Comparison of ENCODE assay signal across 10 cellular contexts in the genomic region with DNA sequence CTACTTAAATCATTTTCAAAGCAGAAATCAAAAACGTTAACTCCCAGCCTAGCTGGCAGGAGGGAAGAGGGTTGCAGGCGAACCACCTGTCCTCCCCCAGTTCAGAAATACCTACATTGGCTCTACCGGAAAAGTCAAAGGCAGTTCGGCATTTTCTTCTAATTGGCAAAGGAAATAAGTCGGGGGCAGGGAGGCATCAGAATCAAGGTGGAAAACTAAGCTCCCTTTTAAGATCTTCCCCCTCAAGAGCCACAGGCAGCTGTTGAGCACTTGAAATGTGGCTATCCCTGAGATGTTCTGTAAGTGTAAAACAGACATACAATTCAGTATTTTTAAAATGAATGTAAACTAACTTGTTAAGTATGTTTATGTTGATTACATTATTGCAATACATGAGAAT. TPM values are rescaled to one million over a fixed set of nuclear protein-coding genes. Genes with fewer than 3 reads are reported as not detected.
DNase-seq lines count a peak whose midpoint lies in the region; ATAC-seq and TF ChIP-seq lines count a peak whose summit lies in the region.
"Had no signal": no experiment of that assay in that cellular context is flagged by ENCODE, and none has a peak within 500 bp of the region (broad histone marks: within the 10 kb centered on the region; RNA-seq: fewer than 3 reads in every experiment).

No MANE protein-coding gene starts in this region.

- DNase-seq in activated T-cell treated with anti-CD3 and anti-CD28 coated beads, Interleukin-2, amount 50 U/mL, for 72 hours: no peak
- no peak for DNase-seq in activated T-cell treated with anti-CD3 and anti-CD28 coated beads, Interleukin-2, amount 50 U/mL, for 1 hour
- DNase-seq in activated B cell treated with CpG ODN at 0.5 μM for 24 hours (no peak), superior temporal gyrus (ENCODE audit: extremely low spot score) (peak; percentile 55), DMS79 (lab: John Stamatoyannopoulos, UW) (no peak)
- DNase-seq in activated effector memory CD4-positive, alpha-beta T cell treated with anti-CD3 and anti-CD28 coated beads, Interleukin-2, amount 50 U/mL, for 16 hours: no peak
- no peak for DNase-seq in stimulated activated naive CD4-positive, alpha-beta T cell treated with Interleukin-2 at 50 U/mL for 16 hours (lab: John Stamatoyannopoulos, UW)
- DNase-seq: NCI-H446 had no signal

- no peaks in the 10 kb centered on the region for H3K27me3 ChIP-seq in layer of hippocampus (ENCODE audit: control insufficient read depth, insufficient read depth, low read length)
- H3K27me3 ChIP-seq: ascending aorta had no signal

- no peak for ATAC-seq in activated T-cell treated with anti-CD3 and anti-CD28 coated beads, Interleukin-2, amount 50 U/mL, for 72 hours (replicated peaks in 1 of 2)
- no peak for ATAC-seq in activated B cell treated with CpG ODN at 0.5 μM for 24 hours (ENCODE audit: low read depth)

- no peaks in the 10 kb centered on the region for H3K27me3 Mint-ChIP-seq in activated T-cell treated with anti-CD3 and anti-CD28 coated beads, Interleukin-2, amount 50 U/mL, for 72 hours (ENCODE audit: low read depth)
- H3K27me3 Mint-ChIP-seq in activated B cell treated with CpG ODN at 0.5 μM for 24 hours: no peaks in the 10 kb centered on the region

- CTCF ChIA-PET in activated B cell treated with CpG ODN at 0.5 μM for 24 hours (lab: Charles Lee): interaction anchor here (0.6 to 3.5 kb wide), 8 partner anchors 40 to 215 kb away, joined by 3 to 23 read pairs (median 4); no protein-coding TSS in a partner anchor

- POLR2A ChIA-PET in activated B cell treated with CpG ODN at 0.5 μM for 24 hours (lab: Charles Lee): interaction anchor here (0.6 to 4.8 kb wide), 14 partner anchors 9 to 1062 kb away, joined by 3 to 61 read pairs (median 4); no protein-coding TSS in a partner anchor

- no peak for TF ChIP-seq CTCF in activated B cell treated with CpG ODN at 0.5 μM for 24 hours (IDR thresholded peaks at IDR 0.05)

- H3K4me3 Mint-ChIP-seq in activated T-cell treated with anti-CD3 and anti-CD28 coated beads, Interleukin-2, amount 50 U/mL, for 72 hours: peak overlapping the region; percentile 94 to 96
- peak overlapping the region; percentile 92 for H3K4me3 Mint-ChIP-seq in activated B cell treated with CpG ODN at 0.5 μM for 24 hours

- intact Hi-C loops in activated B cell treated with CpG ODN at 0.5 μM for 24 hours (cut with micrococcal nuclease): loop anchor here (1.0 to 10.0 kb wide), 12 partner anchors 31 to 1755 kb away; a partner anchor contains a TSS

- H3K9me3 Mint-ChIP-seq in activated T-cell treated with anti-CD3 and anti-CD28 coated beads, Interleukin-2, amount 50 U/mL, for 72 hours: no peaks in the 10 kb centered on the region
- no peaks in the 10 kb centered on the region for H3K9me3 Mint-ChIP-seq in activated B cell treated with CpG ODN at 0.5 μM for 24 hours

- peaks cover 52% of the 10 kb centered on the region for H3K4me1 Mint-ChIP-seq in activated T-cell treated with anti-CD3 and anti-CD28 coated beads, Interleukin-2, amount 50 U/mL, for 72 hours (ENCODE audit: low read depth)
- H3K4me1 Mint-ChIP-seq in activated B cell treated with CpG ODN at 0.5 μM for 24 hours: peaks cover 42% of the 10 kb centered on the region

- H3K27ac Mint-ChIP-seq in activated T-cell treated with anti-CD3 and anti-CD28 coated beads, Interleukin-2, amount 50 U/mL, for 72 hours: peak overlapping the region; percentile 93
- peak overlapping the region; percentile 99 for H3K27ac Mint-ChIP-seq in activated B cell treated with CpG ODN at 0.5 μM for 24 hours

- peaks cover 6 to 7% of the 10 kb centered on the region in 2 donors for H3K36me3 Mint-ChIP-seq in activated T-cell treated with anti-CD3 and anti-CD28 coated beads, Interleukin-2, amount 50 U/mL, for 72 hours (ENCODE audit: insufficient read depth in 2 of 2)
- peaks cover 15% of the 10 kb centered on the region for H3K36me3 Mint-ChIP-seq in activated B cell treated with CpG ODN at 0.5 μM for 24 hours (ENCODE audit: low read depth)

- peak overlapping the region; percentile 95 for H3K27ac ChIP-seq in layer of hippocampus (ENCODE audit: low read depth, low read length)

RNA-seq across cellular contexts. Expression of a gene that starts 1.0 kb away (rescaled TPM):
- 100 to 1,000 TPM in 1 of 2 donors, 10 to 100 TPM in 1; 97.2 to 113 TPM for total RNA-seq in activated T-cell treated with anti-CD3 and anti-CD28 coated beads, Interleukin-2, amount 50 U/mL, for 72 hours
- 108 and 132 TPM in 2 replicates for total RNA-seq in activated B cell treated with CpG ODN at 0.5 μM for 24 hours
